ENCODE assay signal across 13 cellular contexts in the genomic region with DNA sequence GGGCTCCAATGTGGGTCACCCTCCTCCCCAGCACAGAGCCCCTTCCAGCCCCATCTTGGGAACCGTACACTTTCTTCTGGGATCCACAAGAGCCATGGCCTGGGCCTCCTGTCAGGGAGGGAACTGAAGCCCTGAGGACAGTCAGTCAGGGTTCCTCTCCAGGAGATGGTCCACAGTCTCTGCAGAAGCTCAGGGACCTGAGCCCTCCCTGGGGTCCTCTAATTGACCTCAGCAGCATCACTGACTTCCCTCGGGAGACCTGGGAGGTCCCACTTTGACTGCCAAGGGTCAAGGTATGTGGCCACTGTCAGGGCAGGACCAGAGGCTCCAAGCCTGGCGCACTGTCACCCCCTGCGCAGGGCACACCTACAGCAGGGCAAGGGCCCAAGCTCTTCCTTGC. TPM values are rescaled to one million over a fixed set of nuclear protein-coding genes. Genes with fewer than 3 reads are reported as not detected.
A peak's percentile ranks its signal among the peaks of the same experiment; 100 is the strongest.
DNase-seq lines count a peak whose midpoint lies in the region; ATAC-seq, FAIRE-seq and TF ChIP-seq lines count a peak whose summit lies in the region.
"Had no signal": no experiment of that assay in that cellular context is flagged by ENCODE, and none has a peak within 500 bp of the region (broad histone marks: within the 10 kb centered on the region; RNA-seq: fewer than 3 reads in every experiment).

No MANE protein-coding gene starts in this region.

- H3K27ac ChIP-seq in CD4-positive, CD25-positive, alpha-beta regulatory T cell (ENCODE audit: insufficient read depth, low read length, poor library complexity, severe bottlenecking), result no peak overlapping the region
- H3K27ac ChIP-seq in MM.1S (ENCODE audit: low read length) (no peak overlapping the region), stomach (no peak overlapping the region)
- H3K27ac ChIP-seq: C4-2B, left ventricle myocardium inferior had no signal

- no peak for FAIRE-seq in HTR-8/SVneo (lab: Jason Lieb, UNC)

- ATAC-seq in CD4-positive, CD25-positive, alpha-beta regulatory T cell (ENCODE audit: low read depth in 2 of 2), result no peak
- ATAC-seq in GM19043 (IDR thresholded peaks at IDR 0.05; ENCODE audit: low read depth, unreplicated experiment) (peak; percentile 12), natural killer cell (no peak)

- no peaks in the 10 kb centered on the region for H3K9me3 ChIP-seq in CD4-positive, CD25-positive, alpha-beta regulatory T cell (ENCODE audit: control insufficient read depth in 2 of 2, low read length in 2 of 2)
- H3K9me3 ChIP-seq in MM.1S (replicated peaks; ENCODE audit: insufficient read depth, low read length), result no peaks in the 10 kb centered on the region
- no peaks in the 10 kb centered on the region for H3K9me3 ChIP-seq in stomach
- H3K9me3 ChIP-seq: left ventricle myocardium inferior had no signal

- no peak for TF ChIP-seq CTCF in MM.1S (IDR thresholded peaks at IDR 0.05; ENCODE audit: low read length)
- TF ChIP-seq CTCF in natural killer cell (IDR thresholded peaks at IDR 0.05), result no peak
- no peak for TF ChIP-seq CTCF in stomach (IDR thresholded peaks at IDR 0.05)

- H3K4me3 ChIP-seq in CD4-positive, CD25-positive, alpha-beta regulatory T cell (ENCODE audit: low read depth, low read length), result no peak overlapping the region
- no peak overlapping the region for H3K4me3 ChIP-seq in MM.1S (ENCODE audit: low read length)
- H3K4me3 ChIP-seq in stomach, result no peak overlapping the region
- H3K4me3 ChIP-seq: left ventricle myocardium inferior had no signal

- H3K27ac Mint-ChIP-seq in CD4-positive, CD25-positive, alpha-beta regulatory T cell, result peak overlapping the region; percentile 26 to 73 (median 63)
- peak overlapping the region; percentile 14 to 66 for H3K27ac Mint-ChIP-seq in natural killer cell
- H3K27ac Mint-ChIP-seq: activated T-helper 2 cell treated with anti-CD3 and anti-CD28 coated beads, Interferon-gamma antibody, Interleukin-2, Interleukin-4, amounts not matched to agents 10 μg/mL and 5 μg/mL and 100 μg/mL, durations not matched to agents 14 hours and 24 hours and 36 hours had no signal

- H4K20me1 ChIP-seq in MM.1S (ENCODE audit: insufficient read depth, low read length), result no peaks in the 10 kb centered on the region

- H3K4me1 ChIP-seq in CD4-positive, CD25-positive, alpha-beta regulatory T cell (ENCODE audit: control insufficient read depth, insufficient read depth, low read length, poor library complexity, severe bottlenecking), result peaks cover 7% of the 10 kb centered on the region
- H3K4me1 ChIP-seq in MM.1S (ENCODE audit: low read length), result peaks cover 5% of the 10 kb centered on the region
- H3K4me1 ChIP-seq in stomach, result peaks cover 0 to 32% (median 9%) of the 10 kb centered on the region in 4 donors

- H3K27me3 Mint-ChIP-seq in CD4-positive, CD25-positive, alpha-beta regulatory T cell, result no peaks in the 10 kb centered on the region
- no peaks in the 10 kb centered on the region for H3K27me3 Mint-ChIP-seq in natural killer cell (ENCODE audit: low read depth in 2 of 2)
- H3K27me3 Mint-ChIP-seq: naive B cell had no signal

- no peaks in the 10 kb centered on the region for H3F3A ChIP-seq in MM.1S (ENCODE audit: insufficient read depth, low read length)

- DNase-seq in CD4-positive, CD25-positive, alpha-beta regulatory T cell, result no peak
- DNase-seq in MM.1S (no peak), natural killer cell (no peak), HTR-8/SVneo (ENCODE audit: insufficient read length, low spot score) (no peak), T1000 (lab: John Stamatoyannopoulos, UW) (no peak), OCI-M2 (lab: John Stamatoyannopoulos, UW; ENCODE audit: unreplicated experiment) (no peak), stomach (no peak)
- DNase-seq: dermis blood vessel endothelial cell had no signal

- H3K4me3 Mint-ChIP-seq in CD4-positive, CD25-positive, alpha-beta regulatory T cell, result peak overlapping the region in 2 of 4 donors; percentile 14 to 35
- H3K4me3 Mint-ChIP-seq in natural killer cell, result no peak overlapping the region
- H3K4me3 Mint-ChIP-seq: naive B cell had no signal

- no peaks in the 10 kb centered on the region for H3K27me3 ChIP-seq in CD4-positive, CD25-positive, alpha-beta regulatory T cell (ENCODE audit: control insufficient read depth, insufficient read depth, low read length)
- no peaks in the 10 kb centered on the region for H3K27me3 ChIP-seq in MM.1S (replicated peaks; ENCODE audit: insufficient read depth, low read length)
- H3K27me3 ChIP-seq in stomach, result no peaks in the 10 kb centered on the region

- peaks cover 0 to 9% (median 5%) of the 10 kb centered on the region in 4 donors for H3K4me1 Mint-ChIP-seq in CD4-positive, CD25-positive, alpha-beta regulatory T cell
- H3K4me1 Mint-ChIP-seq in natural killer cell, result peaks cover 5 to 10% of the 10 kb centered on the region in 2 donors

- TF ChIP-seq POLR2A in stomach (IDR thresholded peaks at IDR 0.05), result no peak

- H3K36me3 ChIP-seq in CD4-positive, CD25-positive, alpha-beta regulatory T cell (ENCODE audit: control insufficient read depth, insufficient read depth, low read length), result peaks cover 34% of the 10 kb centered on the region
- H3K36me3 ChIP-seq in MM.1S (replicated peaks; ENCODE audit: insufficient read depth, low read length), result no peaks in the 10 kb centered on the region
- H3K36me3 ChIP-seq in stomach, result peaks cover 3 to 60% (median 30%) of the 10 kb centered on the region in 4 donors

- no peak for TF ChIP-seq EP300 in stomach (IDR thresholded peaks at IDR 0.05)

- intact Hi-C loops in natural killer cell (cut with micrococcal nuclease), result loop anchor here (10.0 kb wide), 2 partner anchors 119 to 171 kb away; no protein-coding TSS in a partner anchor
- intact Hi-C loops in stomach (cut with DNase I; ENCODE audit: low total_unique reads), result no loop called here

- no peaks in the 10 kb centered on the region for H3K9me2 ChIP-seq in MM.1S (replicated peaks; ENCODE audit: insufficient read depth, low read length)

- WGBS in stomach, 5 donors, result 88 to 93% (median 92%) methylated on average over 3 to 4 of the region's 4 CpGs

- H2AFZ ChIP-seq in MM.1S (ENCODE audit: low read length), result peak overlapping the region; percentile 33; the same call in 1 of the 2 replicates

- H3K9me3 Mint-ChIP-seq in CD4-positive, CD25-positive, alpha-beta regulatory T cell, result no peaks in the 10 kb centered on the region
- H3K9me3 Mint-ChIP-seq in natural killer cell, result no peaks in the 10 kb centered on the region
- H3K9me3 Mint-ChIP-seq: activated T-helper 2 cell treated with anti-CD3 and anti-CD28 coated beads, Interferon-gamma antibody, Interleukin-2, Interleukin-4, amounts not matched to agents 10 μg/mL and 5 μg/mL and 100 μg/mL, durations not matched to agents 14 hours and 24 hours and 36 hours; naive B cell had no signal

- H3K36me3 Mint-ChIP-seq in CD4-positive, CD25-positive, alpha-beta regulatory T cell, result peaks cover 41% of the 10 kb centered on the region
- no peaks in the 10 kb centered on the region for H3K36me3 Mint-ChIP-seq in natural killer cell

- no peak overlapping the region for H3K9ac ChIP-seq in MM.1S (ENCODE audit: low read length)

- no peaks in the 10 kb centered on the region for H3K79me2 ChIP-seq in MM.1S (ENCODE audit: low read length)

- peak overlapping the region; percentile 25; the same call in 1 of the 2 replicates for H3K4me2 ChIP-seq in MM.1S (ENCODE audit: low read depth, low read length)

RNA-seq across cellular contexts. Expression of a gene that starts 32.3 kb away (rescaled TPM):
- total RNA-seq in CD4-positive, CD25-positive, alpha-beta regulatory T cell, result 24.8 TPM
- 1 to 10 TPM; 4.8 to 7.3 (median 7.0) TPM for polyA plus RNA-seq in CD4-positive, CD25-positive, alpha-beta regulatory T cell
- total RNA-seq in natural killer cell, result 10 to 100 TPM; 28.2 to 32.4 (median 31.2) TPM
- 10 to 100 TPM in 2 of 5 donors, 1 to 10 TPM in 3; 2.3 to 18.3 (median 7.0) TPM for total RNA-seq in stomach
- polyA plus RNA-seq in stomach, result 1 to 10 TPM; 4.2 to 6.0 (median 4.7) TPM

RNA-seq across cellular contexts. Expression of a gene that starts 58.4 kb away (rescaled TPM):
- total RNA-seq in CD4-positive, CD25-positive, alpha-beta regulatory T cell, result 10.9 TPM
- 10 to 100 TPM; 25.6 to 32.7 (median 28.2) TPM for polyA plus RNA-seq in CD4-positive, CD25-positive, alpha-beta regulatory T cell
- total RNA-seq in natural killer cell, result 10 to 100 TPM in 1 of 3 donors, 1 to 10 TPM in 2; 8.7 to 10.8 (median 9.2) TPM
- total RNA-seq in stomach, result 10 to 100 TPM in 2 of 5 donors, 1 to 10 TPM in 2, not detected in 1; 2.9 to 25.7 (median 11.8) TPM
- polyA plus RNA-seq in stomach, result 10 to 100 TPM; 49.2 to 56.5 (median 53.6) TPM
